In genomic region chr7:100574362-100575205, GRCh38 we compare ENCODE assay signal across 16 cellular contexts. TPM values are rescaled to one million over a fixed set of nuclear protein-coding genes. Genes with fewer than 3 reads are reported as not detected.
DNase-seq lines count a peak whose midpoint lies in the region; TF ChIP-seq lines count a peak whose summit lies in the region.
"Had no signal": no experiment of that assay in that cellular context is flagged by ENCODE, and none has a peak within 500 bp of the region (broad histone marks: within the 10 kb centered on the region; RNA-seq: fewer than 3 reads in every experiment).

No MANE protein-coding gene starts in this region.

- peaks cover 0 to 29% of the 10 kb centered on the region in 2 experiments; a peak in 1 of 3 replicates for H3K36me3 ChIP-seq in HEK293 (ENCODE audit: control insufficient read depth in 2 of 2, insufficient read depth in 1 of 2, low read length in 2 of 2)
- no peaks in the 10 kb centered on the region for H3K36me3 ChIP-seq in neural progenitor cell
- H3K36me3 ChIP-seq in HAP-1 (replicated peaks): peaks cover 16% of the 10 kb centered on the region

- no peak overlapping the region for H3K27ac ChIP-seq in HEK293 (ENCODE audit: extremely low read depth, low read depth, low read length)
- no peak overlapping the region for H3K27ac ChIP-seq in neural progenitor cell
- H3K27ac ChIP-seq: SJSA1 had no signal

- peaks cover 22% of the 10 kb centered on the region for H3K27me3 Mint-ChIP-seq in activated naive CD4-positive, alpha-beta T cell treated with anti-CD3 and anti-CD28 coated beads, Interleukin-2, amount 10 ng/mL, durations not matched to agents 7 days and 5 days
- H3K27me3 Mint-ChIP-seq in endothelial cell (ENCODE audit: unreplicated experiment) (peaks cover 22% of the 10 kb centered on the region), neural progenitor cell (ENCODE audit: insufficient read depth, low read depth) (peaks cover 7% of the 10 kb centered on the region)
- H3K27me3 Mint-ChIP-seq: CD4-positive, alpha-beta T cell had no signal

- no peak overlapping the region for H2AFZ ChIP-seq in neural progenitor cell (replicated peaks)

- H3K27me3 ChIP-seq in neural progenitor cell: peaks cover 16% of the 10 kb centered on the region
- H3K27me3 ChIP-seq in HAP-1 (ENCODE audit: low read depth): no peaks in the 10 kb centered on the region; the same call in 1 of the 2 replicates

- H3K36me3 Mint-ChIP-seq in activated naive CD4-positive, alpha-beta T cell treated with anti-CD3 and anti-CD28 coated beads, Interleukin-2, amount 10 ng/mL, durations not matched to agents 7 days and 5 days: peaks cover 40% of the 10 kb centered on the region
- H3K36me3 Mint-ChIP-seq in endothelial cell (ENCODE audit: low read depth, unreplicated experiment): peaks cover 12% of the 10 kb centered on the region
- H3K36me3 Mint-ChIP-seq in neural progenitor cell: peaks cover 6% of the 10 kb centered on the region

- in situ Hi-C loops in HAP-1 (cut with MboI; ENCODE audit: low sequenced_read_pairs): no loop called here

- H3F3A ChIP-seq in neural progenitor cell (ENCODE audit: low read depth): peaks cover 10% of the 10 kb centered on the region

- CTCF ChIA-PET in activated naive CD4-positive, alpha-beta T cell treated with anti-CD3 and anti-CD28 coated beads, Interleukin-2, amount 10 ng/mL, durations not matched to agents 7 days and 5 days (lab: Charles Lee): no interaction called here
- CTCF ChIA-PET in HEK293 (lab: Yijun Ruan, JAX): no interaction called here

- no peak overlapping the region for H3K9ac ChIP-seq in neural progenitor cell

- no peaks in the 10 kb centered on the region for H3K9me3 Mint-ChIP-seq in activated naive CD4-positive, alpha-beta T cell treated with anti-CD3 and anti-CD28 coated beads, Interleukin-2, amount 10 ng/mL, durations not matched to agents 7 days and 5 days
- H3K9me3 Mint-ChIP-seq in endothelial cell (ENCODE audit: unreplicated experiment) (no peaks in the 10 kb centered on the region), neural progenitor cell (no peaks in the 10 kb centered on the region)
- H3K9me3 Mint-ChIP-seq: CD4-positive, alpha-beta T cell had no signal

- no peaks in the 10 kb centered on the region for H4K20me1 ChIP-seq in neural progenitor cell (ENCODE audit: low read depth)

- H3K4me3 Mint-ChIP-seq in activated naive CD4-positive, alpha-beta T cell treated with anti-CD3 and anti-CD28 coated beads, Interleukin-2, amount 10 ng/mL, durations not matched to agents 7 days and 5 days: no peak overlapping the region
- H3K4me3 Mint-ChIP-seq in endothelial cell (ENCODE audit: unreplicated experiment) (no peak overlapping the region), neural progenitor cell (peak overlapping the region; percentile 27)
- H3K4me3 Mint-ChIP-seq: CD4-positive, alpha-beta T cell had no signal

- no peak overlapping the region for H3K4me3 ChIP-seq in HEK293 (ENCODE audit: low read depth, low read length)
- no peak overlapping the region for H3K4me3 ChIP-seq in neural progenitor cell
- no peak overlapping the region for H3K4me3 ChIP-seq in HAP-1
- H3K4me3 ChIP-seq: GM12878, SJSA1 had no signal

- H3K4me2 ChIP-seq in neural progenitor cell: no peak overlapping the region

- no peak for TF ChIP-seq CTCF in HEK293 (tag by site-specific recombination; IDR thresholded peaks at IDR 0.05)
- no peak for TF ChIP-seq CTCF in endothelial cell (IDR thresholded peaks at IDR 0.05; ENCODE audit: unreplicated experiment)
- TF ChIP-seq CTCF in neural progenitor cell (IDR thresholded peaks at IDR 0.05): no peak

- DNase-seq in activated naive CD4-positive, alpha-beta T cell treated with anti-CD3 and anti-CD28 coated beads, Interleukin-2, amount 10 ng/mL, durations not matched to agents 7 days and 5 days: no peak
- DNase-seq in activated naive CD4-positive, alpha-beta T cell treated with anti-CD3 and anti-CD28 coated beads, Interleukin-2, amount 50 U/mL, for 16 hours: no peak
- DNase-seq in endothelial cell (ENCODE audit: low spot score) (no peak), neural progenitor cell (ENCODE audit: low spot score) (no peak), AG08396 (ENCODE audit: low spot score) (no peak), HAP-1 (ENCODE audit: low spot score in 2 of 2) (no peak), HUDEP-2 (lab: John Stamatoyannopoulos, UW; ENCODE audit: unreplicated experiment in 76 of 76) (no peak)
- DNase-seq: Calu3; CD4-positive, alpha-beta T cell; NCI-H1436; NCI-H345; NCI-H524 treated with DMSO at 0.1 percent for 48 hours had no signal

- H3K9me3 ChIP-seq in HEK293 (ENCODE audit: control insufficient read depth, insufficient read depth, low read depth, low read length) (no peaks in the 10 kb centered on the region), neural progenitor cell (ENCODE audit: low read depth) (no peaks in the 10 kb centered on the region), HAP-1 (no peaks in the 10 kb centered on the region)

- H3K4me1 ChIP-seq in HEK293 (ENCODE audit: control insufficient read depth, insufficient read depth, low read length): peaks cover 2% of the 10 kb centered on the region; the same call in 1 of the 2 replicates
- peaks cover 9% of the 10 kb centered on the region for H3K4me1 ChIP-seq in neural progenitor cell
- H3K4me1 ChIP-seq in HAP-1: peaks cover 3% of the 10 kb centered on the region; the same call in 1 of the 2 replicates

- POLR2A ChIA-PET in HEK293 (lab: Yijun Ruan, JAX): interaction anchor here (0.6 kb wide), 2 partner anchors 12 to 73 kb away, joined by 4 read pairs; partner anchors contain the start of genes FBXO24 and LRCH4

- peaks cover 21% of the 10 kb centered on the region for H3K4me1 Mint-ChIP-seq in activated naive CD4-positive, alpha-beta T cell treated with anti-CD3 and anti-CD28 coated beads, Interleukin-2, amount 10 ng/mL, durations not matched to agents 7 days and 5 days
- peaks cover 4% of the 10 kb centered on the region for H3K4me1 Mint-ChIP-seq in endothelial cell (ENCODE audit: unreplicated experiment)
- peaks cover 13% of the 10 kb centered on the region for H3K4me1 Mint-ChIP-seq in neural progenitor cell

- no peaks in the 10 kb centered on the region for H3K79me2 ChIP-seq in neural progenitor cell (ENCODE audit: low read depth)

- H3K27ac Mint-ChIP-seq in activated naive CD4-positive, alpha-beta T cell treated with anti-CD3 and anti-CD28 coated beads, Interleukin-2, amount 10 ng/mL, durations not matched to agents 7 days and 5 days: peak overlapping the region; percentile 69
- H3K27ac Mint-ChIP-seq in endothelial cell (ENCODE audit: unreplicated experiment) (peak overlapping the region; percentile 36), neural progenitor cell (no peak overlapping the region)
- H3K27ac Mint-ChIP-seq: CD4-positive, alpha-beta T cell had no signal

TF ChIP-seq in HEK293, 187 proteins besides CTCF, POLR2A, EP300 and RAD21:
- TF ChIP-seq ZNF544 (tag by site-specific recombination; IDR thresholded peaks at IDR 0.05) (no peak), GLIS2 (tag by site-specific recombination; IDR thresholded peaks at IDR 0.05) (peak; percentile 49; the same call in 1 of the 2 replicates)

RNA-seq across cellular contexts. Expression of gene SAP25, which starts 0.9 kb away (rescaled TPM):
- total RNA-seq in endothelial cell (ENCODE audit: unreplicated experiment): 2.6 TPM
- 1.5 TPM in 1 of 2 replicates, not detected in the other for total RNA-seq in neural progenitor cell (ENCODE audit: low replicate concordance)
- total RNA-seq: M059J, SJSA1 had no signal

RNA-seq across cellular contexts. Expression of gene LRCH4, which starts 11.3 kb away (rescaled TPM):
- total RNA-seq in endothelial cell (ENCODE audit: unreplicated experiment): 89.7 TPM
- total RNA-seq in neural progenitor cell (ENCODE audit: low replicate concordance): 4.5 and 55.9 TPM in 2 replicates

RNA-seq across cellular contexts. Expression of gene FBXO24, which starts 11.5 kb away (rescaled TPM):
- total RNA-seq in endothelial cell (ENCODE audit: unreplicated experiment): 1.3 TPM
- total RNA-seq in neural progenitor cell (ENCODE audit: low replicate concordance): 1.2 and 2.5 TPM in 2 replicates

RNA-seq across cellular contexts. Expression of gene PCOLCE, which starts 27.6 kb away (rescaled TPM):
- total RNA-seq in endothelial cell (ENCODE audit: unreplicated experiment) (4.4 TPM), neural progenitor cell (ENCODE audit: low replicate concordance) (6.6 and 8.5 TPM in 2 replicates)

RNA-seq across cellular contexts. Expression of gene AGFG2, which starts 35.6 kb away (rescaled TPM):
- total RNA-seq in endothelial cell (ENCODE audit: unreplicated experiment) (48.6 TPM), neural progenitor cell (ENCODE audit: low replicate concordance) (1.2 and 5.6 TPM in 2 replicates)
